ENCODE assay signal across 1 cellular context in the genomic region with DNA sequence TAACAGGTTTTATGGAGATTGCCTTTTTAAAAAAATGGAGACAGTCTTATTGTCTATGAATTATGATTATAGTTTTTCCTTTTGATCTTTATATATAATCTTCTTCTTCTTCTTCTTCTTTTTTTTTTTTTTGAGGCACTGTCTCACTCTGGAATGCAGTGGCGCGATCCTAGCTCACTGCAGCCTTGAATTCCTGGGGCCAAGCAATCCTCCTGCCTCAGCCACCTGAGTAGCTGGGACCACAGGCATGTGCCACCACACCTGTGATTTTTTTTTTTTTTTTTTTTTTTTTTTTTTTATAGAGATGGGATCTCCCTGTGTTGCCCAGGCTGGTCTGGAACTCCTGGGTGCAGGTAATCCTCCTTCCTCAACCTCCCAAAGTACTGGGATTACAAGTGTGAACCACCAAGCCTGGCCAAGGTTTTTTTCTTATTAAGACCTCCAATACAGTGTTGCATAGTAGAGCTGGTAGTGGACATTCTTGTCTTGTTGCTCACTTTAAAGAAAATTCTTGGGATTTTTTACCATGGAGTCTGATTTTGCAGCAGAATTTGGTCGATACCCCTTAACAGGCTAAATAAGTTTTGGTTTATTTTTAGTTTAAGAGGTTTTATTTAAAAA.
TF ChIP-seq lines count a peak whose summit lies in the region.

No MANE protein-coding gene starts in this region.

TF ChIP-seq in IMR-90, 13 proteins besides CTCF, POLR2A, EP300 and RAD21:
- TF ChIP-seq CEBPB (IDR thresholded peaks at IDR 0.05; ENCODE audit: low read depth, low read length) (no peak), SMC3 (IDR thresholded peaks at IDR 0.05; ENCODE audit: low read depth, low read length) (no peak), BHLHE40 (IDR thresholded peaks at IDR 0.05; ENCODE audit: low read depth, low read length) (no peak), NFE2L2 (IDR thresholded peaks at IDR 0.05; ENCODE audit: low read depth, low read length) (no peak), RCOR1 (IDR thresholded peaks at IDR 0.05; ENCODE audit: insufficient replicate concordance, low read length) (no peak), USF2 (IDR thresholded peaks at IDR 0.05; ENCODE audit: low read depth, low read length) (no peak), MXI1 (IDR thresholded peaks at IDR 0.05; ENCODE audit: borderline replicate concordance, low read depth, low read length) (no peak), MAZ (IDR thresholded peaks at IDR 0.05; ENCODE audit: borderline replicate concordance, low read depth, low read length) (no peak), FOS (IDR thresholded peaks at IDR 0.05; ENCODE audit: low read depth, low read length) (no peak)
- TF ChIP-seq, protein P1, sequence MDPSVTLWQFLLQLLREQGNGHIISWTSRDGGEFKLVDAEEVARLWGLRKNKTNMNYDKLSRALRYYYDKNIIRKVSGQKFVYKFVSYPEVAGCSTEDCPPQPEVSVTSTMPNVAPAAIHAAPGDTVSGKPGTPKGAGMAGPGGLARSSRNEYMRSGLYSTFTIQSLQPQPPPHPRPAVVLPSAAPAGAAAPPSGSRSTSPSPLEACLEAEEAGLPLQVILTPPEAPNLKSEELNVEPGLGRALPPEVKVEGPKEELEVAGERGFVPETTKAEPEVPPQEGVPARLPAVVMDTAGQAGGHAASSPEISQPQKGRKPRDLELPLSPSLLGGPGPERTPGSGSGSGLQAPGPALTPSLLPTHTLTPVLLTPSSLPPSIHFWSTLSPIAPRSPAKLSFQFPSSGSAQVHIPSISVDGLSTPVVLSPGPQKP (IDR thresholded peaks at IDR 0.05; ENCODE audit: borderline replicate concordance, low read depth, low read length): no peak
